Comparison of ENCODE assay signal across 20 cellular contexts in the genomic region with DNA sequence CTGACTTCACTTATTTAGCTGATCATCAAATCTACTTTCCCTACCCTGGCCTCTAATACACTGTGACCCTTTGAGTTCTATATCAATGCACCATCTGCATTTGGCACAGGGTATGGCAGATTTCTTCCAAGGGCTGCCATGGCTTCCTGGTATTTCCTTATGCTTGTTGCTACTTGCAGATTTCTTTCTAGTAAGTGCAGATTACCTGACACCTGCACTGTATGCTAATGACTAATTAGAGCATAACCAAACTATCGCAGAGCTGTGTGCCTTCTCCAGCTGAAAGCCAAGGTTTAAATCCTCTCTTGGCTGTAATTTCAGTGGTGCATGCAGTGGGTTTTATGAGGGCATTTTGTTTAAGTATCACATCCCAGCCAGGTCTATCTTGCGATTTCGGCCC.
DNase-seq lines count a peak whose midpoint lies in the region; ATAC-seq, FAIRE-seq and TF ChIP-seq lines count a peak whose summit lies in the region.
"Had no signal": no experiment of that assay in that cellular context is flagged by ENCODE, and none has a peak within 500 bp of the region (broad histone marks: within the 10 kb centered on the region; RNA-seq: fewer than 3 reads in every experiment).

No MANE protein-coding gene starts in this region.

- H3K36me3 ChIP-seq in mammary epithelial cell (ENCODE audit: insufficient read depth, low read length), result no peaks in the 10 kb centered on the region
- H3K36me3 ChIP-seq in breast epithelium, result no peaks in the 10 kb centered on the region
- H3K36me3 ChIP-seq: BLaER1 treated with 17β-estradiol and CSF1 and Interleukin-3, amounts not matched to agents 10 nM and 100 nM had no signal

- H3K4me3 Mint-ChIP-seq in activated T-helper 2 cell treated with anti-CD3 and anti-CD28 coated beads, Interferon-gamma antibody, Interleukin-2, Interleukin-4, amounts not matched to agents 10 μg/mL and 5 μg/mL and 100 μg/mL, durations not matched to agents 14 hours and 24 hours and 36 hours (ENCODE audit: low read depth), result no peak overlapping the region
- H3K4me3 Mint-ChIP-seq: B cell; CD8-positive, alpha-beta T cell; GM23338 had no signal

- TF ChIP-seq POLR2A in breast epithelium (IDR thresholded peaks at IDR 0.05), result no peak

- no peak overlapping the region for H2AFZ ChIP-seq in mammary epithelial cell (ENCODE audit: low read depth, low read length)
- H2AFZ ChIP-seq: GM23338 had no signal

- DNase-seq in DMS 273 (lab: John Stamatoyannopoulos, UW; ENCODE audit: unreplicated experiment), result peak; percentile 21
- no peak for DNase-seq in DMS 273 treated with DMSO at 0.1 percent for 48 hours (lab: John Stamatoyannopoulos, UW)
- peak; percentile 35 for DNase-seq in mammary epithelial cell
- DNase-seq in breast epithelium (ENCODE audit: low spot score in 2 of 2), result no peak
- no peak for DNase-seq in frontal cortex (ENCODE audit: low spot score in 2 of 2)
- no peak for DNase-seq in activated T-helper 2 cell treated with anti-CD3 and anti-CD28 coated beads, Interferon-gamma antibody, Interleukin-2, Interleukin-4, amounts not matched to agents 10 μg/mL and 5 μg/mL and 100 μg/mL, durations not matched to agents 14 hours and 24 hours and 36 hours (ENCODE audit: low spot score)
- DNase-seq: Calu3; CD8-positive, alpha-beta T cell; GF-D8; HCEC 1CT; IMR-90 had no signal

- no peaks in the 10 kb centered on the region for H3K27me3 ChIP-seq in mammary epithelial cell (ENCODE audit: insufficient read depth, low read length)
- H3K27me3 ChIP-seq in breast epithelium, result no peaks in the 10 kb centered on the region
- H3K27me3 ChIP-seq: BLaER1 treated with 17β-estradiol and CSF1 and Interleukin-3, amounts not matched to agents 10 nM and 100 nM had no signal

- H3K79me2 ChIP-seq in mammary epithelial cell (ENCODE audit: insufficient read depth, low read length), result no peaks in the 10 kb centered on the region

- H3K9me3 Mint-ChIP-seq in activated T-helper 2 cell treated with anti-CD3 and anti-CD28 coated beads, Interferon-gamma antibody, Interleukin-2, Interleukin-4, amounts not matched to agents 10 μg/mL and 5 μg/mL and 100 μg/mL, durations not matched to agents 14 hours and 24 hours and 36 hours, result no peaks in the 10 kb centered on the region
- H3K9me3 Mint-ChIP-seq: CD8-positive, alpha-beta T cell; GM23338 had no signal

- H3K27ac Mint-ChIP-seq in activated T-helper 2 cell treated with anti-CD3 and anti-CD28 coated beads, Interferon-gamma antibody, Interleukin-2, Interleukin-4, amounts not matched to agents 10 μg/mL and 5 μg/mL and 100 μg/mL, durations not matched to agents 14 hours and 24 hours and 36 hours, result no peak overlapping the region
- H3K27ac Mint-ChIP-seq: B cell; CD8-positive, alpha-beta T cell; GM23338 had no signal

- no peak for TF ChIP-seq CTCF in mammary epithelial cell (conservative IDR thresholded peaks at IDR 0.05 in 1 of 2, IDR thresholded peaks at IDR 0.05 in 1 of 2; ENCODE audit: extremely low read depth in 1 of 2, insufficient read depth in 1 of 2, low read depth in 1 of 2, low read length in 2 of 2)
- TF ChIP-seq CTCF in breast epithelium (IDR thresholded peaks at IDR 0.05), result no peak

- in situ Hi-C loops in mammary epithelial cell (cut with MboI; ENCODE audit: low sequenced_read_pairs in 2 of 2), result no loop called here

- H3K36me3 Mint-ChIP-seq in activated T-helper 2 cell treated with anti-CD3 and anti-CD28 coated beads, Interferon-gamma antibody, Interleukin-2, Interleukin-4, amounts not matched to agents 10 μg/mL and 5 μg/mL and 100 μg/mL, durations not matched to agents 14 hours and 24 hours and 36 hours (ENCODE audit: low read depth), result no peaks in the 10 kb centered on the region
- H3K36me3 Mint-ChIP-seq: CD8-positive, alpha-beta T cell had no signal

- no TSS peak for BruUV-seq in mammary epithelial cell (replicated peaks; lab: Mats Ljungman, UMichigan)

- H3K9me3 ChIP-seq in mammary epithelial cell (replicated peaks; ENCODE audit: insufficient read depth, low read length) (no peaks in the 10 kb centered on the region), breast epithelium (no peaks in the 10 kb centered on the region)
- H3K9me3 ChIP-seq: A549; BLaER1 treated with 17β-estradiol and CSF1 and Interleukin-3, amounts not matched to agents 10 nM and 100 nM had no signal

- no peaks in the 10 kb centered on the region for H3K4me1 Mint-ChIP-seq in activated T-helper 2 cell treated with anti-CD3 and anti-CD28 coated beads, Interferon-gamma antibody, Interleukin-2, Interleukin-4, amounts not matched to agents 10 μg/mL and 5 μg/mL and 100 μg/mL, durations not matched to agents 14 hours and 24 hours and 36 hours (ENCODE audit: low read depth)
- H3K4me1 Mint-ChIP-seq: B cell, GM23338 had no signal

- no peak overlapping the region for H3K4me2 ChIP-seq in mammary epithelial cell (ENCODE audit: insufficient read depth, low read depth, low read length)
- H3K4me2 ChIP-seq: A549; BLaER1 treated with 17β-estradiol and CSF1 and Interleukin-3, amounts not matched to agents 10 nM and 100 nM; GM23338 had no signal

- H3K9ac ChIP-seq in mammary epithelial cell (ENCODE audit: insufficient read depth, low read length), result no peak overlapping the region
- H3K9ac ChIP-seq: BLaER1 treated with 17β-estradiol and CSF1 and Interleukin-3, amounts not matched to agents 10 nM and 100 nM had no signal

- no peaks in the 10 kb centered on the region for H4K20me1 ChIP-seq in mammary epithelial cell (ENCODE audit: insufficient read depth, low read length)
- H4K20me1 ChIP-seq: BLaER1 treated with 17β-estradiol and CSF1 and Interleukin-3, amounts not matched to agents 10 nM and 100 nM had no signal

- CTCF ChIA-PET in mammary epithelial cell (lab: Charles Lee; ENCODE audit: low non-redundant PET), result no interaction called here

- no peak for FAIRE-seq in frontal cortex (lab: Jason Lieb, UNC)
- FAIRE-seq: A549, H54, HTR-8/SVneo had no signal

- ATAC-seq in esophagus mucosa (peak; percentile 95), HG03108 (IDR thresholded peaks at IDR 0.05; ENCODE audit: unreplicated experiment) (no peak)
- ATAC-seq: A549; CD8-positive, alpha-beta T cell; GM23338 had no signal

- dilution Hi-C loops in mammary epithelial cell (cut with HindIII; ENCODE audit: low sequenced_read_pairs), result no loop called here

- no peaks in the 10 kb centered on the region for H3K27me3 Mint-ChIP-seq in activated T-helper 2 cell treated with anti-CD3 and anti-CD28 coated beads, Interferon-gamma antibody, Interleukin-2, Interleukin-4, amounts not matched to agents 10 μg/mL and 5 μg/mL and 100 μg/mL, durations not matched to agents 14 hours and 24 hours and 36 hours (ENCODE audit: low read depth)
- H3K27me3 Mint-ChIP-seq: B cell had no signal

- WGBS in mammary epithelial cell (ENCODE audit: low coverage, missing lambda C conversion rate), result 6% methylated on average over 3 of the region's 3 CpGs

- no peak overlapping the region for H3K4me3 ChIP-seq in mammary epithelial cell (replicated peaks in 1 of 3; ENCODE audit: insufficient read depth in 1 of 3, low read depth in 2 of 3, low read length in 3 of 3)
- no peak overlapping the region for H3K4me3 ChIP-seq in breast epithelium
- H3K4me3 ChIP-seq: A549; BLaER1 treated with 17β-estradiol and CSF1 and Interleukin-3, amounts not matched to agents 10 nM and 100 nM; GM23338 had no signal

- H3K4me1 ChIP-seq in mammary epithelial cell (ENCODE audit: insufficient read depth, low read length) (peaks cover 8% of the 10 kb centered on the region), breast epithelium (no peaks in the 10 kb centered on the region)
- H3K4me1 ChIP-seq: A549 had no signal

- intact Hi-C loops in mammary epithelial cell (cut with micrococcal nuclease) (no loop called here), breast epithelium (cut with DNase I; ENCODE audit: low total_unique reads) (no loop called here)
- intact Hi-C loops in activated T-helper 2 cell treated with anti-CD3 and anti-CD28 coated beads, Interferon-gamma antibody, Interleukin-2, Interleukin-4, amounts not matched to agents 10 μg/mL and 5 μg/mL and 100 μg/mL, durations not matched to agents 14 hours and 24 hours and 36 hours (cut with micrococcal nuclease), result no loop called here

- no peak overlapping the region for H3K27ac ChIP-seq in mammary epithelial cell (ENCODE audit: insufficient read depth, low read depth, low read length)
- H3K27ac ChIP-seq in breast epithelium, result no peak overlapping the region
- H3K27ac ChIP-seq: 22Rv1; A549; BLaER1 treated with 17β-estradiol and CSF1 and Interleukin-3, amounts not matched to agents 10 nM and 100 nM had no signal

Comparison
In these comparisons a context has a peak if more than half of its experiments do, and no peak if none do; other contexts are left out.
1. DNase-seq: peak in DMS 273 (single experiment) and mammary epithelial cell (single experiment); none in DMS 273 treated with DMSO at 0.1 percent for 48 hours (single experiment), breast epithelium (0 of 2), frontal cortex (0 of 2) and activated T-helper 2 cell treated with anti-CD3 and anti-CD28 coated beads, Interferon-gamma antibody, Interleukin-2, Interleukin-4, amounts not matched to agents 10 μg/mL and 5 μg/mL and 100 μg/mL, durations not matched to agents 14 hours and 24 hours and 36 hours (single experiment).